Comparison of ENCODE assay signal across 24 cellular contexts in genomic region chr1:169873582-169874200, GRCh38. TPM values are rescaled to one million over a fixed set of nuclear protein-coding genes. Genes with fewer than 3 reads are reported as not detected.
DNase-seq lines count a peak whose midpoint lies in the region; TF ChIP-seq lines count a peak whose summit lies in the region.
"Had no signal": no experiment of that assay in that cellular context is flagged by ENCODE, and none has a peak within 500 bp of the region (broad histone marks: within the 10 kb centered on the region; RNA-seq: fewer than 3 reads in every experiment).

No MANE protein-coding gene starts in this region.

- H3K9me3 Mint-ChIP-seq in brain: peaks cover 5 to 21% (median 13%) of the 10 kb centered on the region in 5 experiments
- H3K9me3 Mint-ChIP-seq in activated T-helper 2 cell treated with anti-CD3 and anti-CD28 coated beads, Interferon-gamma antibody, Interleukin-2, Interleukin-4, amounts not matched to agents 10 μg/mL and 5 μg/mL and 100 μg/mL, durations not matched to agents 14 hours and 24 hours and 36 hours: peaks cover 13% of the 10 kb centered on the region
- H3K9me3 Mint-ChIP-seq: activated naive CD4-positive, alpha-beta T cell treated with anti-CD3 and anti-CD28 coated beads, Interleukin-2, amount 50 U/mL, for 24 hours; central memory CD8-positive, alpha-beta T cell had no signal

- no peak for TF ChIP-seq POLR2A in sigmoid colon (IDR thresholded peaks at IDR 0.05)

- H3K9me3 ChIP-seq in Karpas-422 (ENCODE audit: low read length): no peaks in the 10 kb centered on the region; the same call in 1 of the 2 replicates
- no peaks in the 10 kb centered on the region for H3K9me3 ChIP-seq in sigmoid colon

- H3K79me2 ChIP-seq in Karpas-422 (ENCODE audit: low read length): peaks cover 17% of the 10 kb centered on the region

- no peaks in the 10 kb centered on the region for H3K9me2 ChIP-seq in Karpas-422 (replicated peaks; ENCODE audit: insufficient read depth, low read length)

- intact Hi-C loops in sigmoid colon (cut with DNase I): no loop called here
- intact Hi-C loops in activated T-helper 2 cell treated with anti-CD3 and anti-CD28 coated beads, Interferon-gamma antibody, Interleukin-2, Interleukin-4, amounts not matched to agents 10 μg/mL and 5 μg/mL and 100 μg/mL, durations not matched to agents 14 hours and 24 hours and 36 hours (cut with micrococcal nuclease): no loop called here
- intact Hi-C loops in cardiac septum (cut with DNase I): no loop called here

- H4K20me1 ChIP-seq in Karpas-422 (ENCODE audit: insufficient read depth, low read depth, low read length): no peaks in the 10 kb centered on the region

- peaks cover 18% of the 10 kb centered on the region for H3K4me1 Mint-ChIP-seq in brain
- H3K4me1 Mint-ChIP-seq in activated T-helper 2 cell treated with anti-CD3 and anti-CD28 coated beads, Interferon-gamma antibody, Interleukin-2, Interleukin-4, amounts not matched to agents 10 μg/mL and 5 μg/mL and 100 μg/mL, durations not matched to agents 14 hours and 24 hours and 36 hours (ENCODE audit: low read depth): peaks cover 21% of the 10 kb centered on the region
- H3K4me1 Mint-ChIP-seq: GM23338 had no signal

- H3K4me3 Mint-ChIP-seq in brain: no peak overlapping the region
- H3K4me3 Mint-ChIP-seq in activated T-helper 2 cell treated with anti-CD3 and anti-CD28 coated beads, Interferon-gamma antibody, Interleukin-2, Interleukin-4, amounts not matched to agents 10 μg/mL and 5 μg/mL and 100 μg/mL, durations not matched to agents 14 hours and 24 hours and 36 hours (ENCODE audit: low read depth): no peak overlapping the region
- H3K4me3 Mint-ChIP-seq: activated naive CD4-positive, alpha-beta T cell treated with anti-CD3 and anti-CD28 coated beads, Interleukin-2, amount 50 U/mL, for 24 hours; central memory CD8-positive, alpha-beta T cell; GM23338 had no signal

- H3K9ac ChIP-seq in Karpas-422 (ENCODE audit: low read length): no peak overlapping the region

- H3K27ac Mint-ChIP-seq in brain: peak overlapping the region in 3 of 5 experiments; percentile 52 to 73 (median 67)
- H3K27ac Mint-ChIP-seq in activated T-helper 2 cell treated with anti-CD3 and anti-CD28 coated beads, Interferon-gamma antibody, Interleukin-2, Interleukin-4, amounts not matched to agents 10 μg/mL and 5 μg/mL and 100 μg/mL, durations not matched to agents 14 hours and 24 hours and 36 hours: no peak overlapping the region
- H3K27ac Mint-ChIP-seq: GM23338 had no signal

- no peak for TF ChIP-seq CTCF in brain (conservative IDR thresholded peaks at IDR 0.05)
- no peak for TF ChIP-seq CTCF in sigmoid colon (IDR thresholded peaks at IDR 0.05)

- H2AFZ ChIP-seq in Karpas-422 (ENCODE audit: low read length): no peak overlapping the region
- H2AFZ ChIP-seq: GM23338 had no signal

- H3K4me2 ChIP-seq in Karpas-422 (ENCODE audit: low read depth, low read length, poor library complexity, severe bottlenecking): peak overlapping the region; percentile 37
- H3K4me2 ChIP-seq: GM23338 had no signal

- no peaks in the 10 kb centered on the region for H3K27me3 Mint-ChIP-seq in brain
- no peaks in the 10 kb centered on the region for H3K27me3 Mint-ChIP-seq in activated T-helper 2 cell treated with anti-CD3 and anti-CD28 coated beads, Interferon-gamma antibody, Interleukin-2, Interleukin-4, amounts not matched to agents 10 μg/mL and 5 μg/mL and 100 μg/mL, durations not matched to agents 14 hours and 24 hours and 36 hours (ENCODE audit: low read depth)
- H3K27me3 Mint-ChIP-seq: activated naive CD4-positive, alpha-beta T cell treated with anti-CD3 and anti-CD28 coated beads, Interleukin-2, amount 50 U/mL, for 24 hours; central memory CD8-positive, alpha-beta T cell had no signal

- TF ChIP-seq EP300 in sigmoid colon (IDR thresholded peaks at IDR 0.05): no peak

- no peaks in the 10 kb centered on the region for H3K27me3 ChIP-seq in Karpas-422 (ENCODE audit: low read length)
- H3K27me3 ChIP-seq in sigmoid colon: no peaks in the 10 kb centered on the region
- H3K27me3 ChIP-seq: foreskin keratinocyte had no signal

- H3K4me1 ChIP-seq in Karpas-422 (ENCODE audit: low read length): peaks cover 13% of the 10 kb centered on the region
- H3K4me1 ChIP-seq in sigmoid colon: peaks cover 0 to 32% (median 18%) of the 10 kb centered on the region in 4 donors
- H3K4me1 ChIP-seq: foreskin keratinocyte had no signal

- H3K27ac ChIP-seq in Karpas-422 (ENCODE audit: low read length) (peak overlapping the region; percentile 74), sigmoid colon (peak overlapping the region in 3 of 4 donors; percentile 16 to 77 (median 54))
- H3K27ac ChIP-seq: foreskin keratinocyte, HL-60, RWPE1, SK-N-MC had no signal

- H3K36me3 Mint-ChIP-seq in brain: peaks cover 82% of the 10 kb centered on the region
- H3K36me3 Mint-ChIP-seq in activated T-helper 2 cell treated with anti-CD3 and anti-CD28 coated beads, Interferon-gamma antibody, Interleukin-2, Interleukin-4, amounts not matched to agents 10 μg/mL and 5 μg/mL and 100 μg/mL, durations not matched to agents 14 hours and 24 hours and 36 hours (ENCODE audit: low read depth): peaks cover 86% of the 10 kb centered on the region

- 65 to 90% methylated on average over 3 of the region's 3 CpGs for WGBS in sigmoid colon, 2 donors

- peaks cover 75% of the 10 kb centered on the region for H3K36me3 ChIP-seq in Karpas-422 (ENCODE audit: insufficient read depth, low read length)
- H3K36me3 ChIP-seq in sigmoid colon: peaks cover 5 to 87% (median 30%) of the 10 kb centered on the region in 4 donors

- DNase-seq in EH (ENCODE audit: low read depth): peak; percentile 52
- DNase-seq in Karpas-422: peak; percentile 64
- DNase-seq in sigmoid colon: no peak
- DNase-seq in occipital lobe (lab: John Stamatoyannopoulos, UW): no peak
- no peak for DNase-seq in activated T-helper 2 cell treated with anti-CD3 and anti-CD28 coated beads, Interferon-gamma antibody, Interleukin-2, Interleukin-4, amounts not matched to agents 10 μg/mL and 5 μg/mL and 100 μg/mL, durations not matched to agents 14 hours and 24 hours and 36 hours (ENCODE audit: low spot score)
- DNase-seq in cardiac septum (ENCODE audit: low spot score): no peak
- no peak for DNase-seq in GM19238 (ENCODE audit: insufficient read length, low spot score)
- DNase-seq: activated CD8-positive, alpha-beta memory T cell treated with anti-CD3 and anti-CD28 coated beads for 24 hours; activated T-cell treated with anti-CD3 and anti-CD28 coated beads, Interleukin-2, amount 50 U/mL, for 48 hours; anterior cingulate cortex; COR-L47; DND-41; hypothalamus; MM.1S; NCI-H1436 treated with DMSO at 0.1 percent for 48 hours; NCI-H524 had no signal

- H3K4me3 ChIP-seq in Karpas-422 (ENCODE audit: low read length) (peak overlapping the region; percentile 8; the same call in 1 of the 2 replicates), sigmoid colon (no peak overlapping the region)
- H3K4me3 ChIP-seq: GM23338, SK-N-MC had no signal

RNA-seq across cellular contexts. Expression of gene SCYL3, which starts 20.0 kb away (rescaled TPM):
- total RNA-seq in Karpas-422 (2014; rRNA removed; shearing (Covaris generic); ENCODE audit: low replicate concordance): 9.4 and 10.2 TPM in 2 replicates
- polyA plus RNA-seq in brain (ENCODE audit: insufficient read depth, low read depth, low replicate concordance) (2.4 TPM), sigmoid colon (1 to 10 TPM; 4.8 to 6.9 (median 6.5) TPM)
- total RNA-seq in sigmoid colon (10 to 100 TPM in 3 of 4 donors, 1 to 10 TPM in 1; 9.6 to 13.3 (median 12.8) TPM), occipital lobe (14.2 TPM), cardiac septum (6.7 TPM)
- 9.5 and 10.2 TPM in 2 replicates for total RNA-seq in activated T-helper 2 cell treated with anti-CD3 and anti-CD28 coated beads, Interferon-gamma antibody, Interleukin-2, Interleukin-4, amounts not matched to agents 10 μg/mL and 5 μg/mL and 100 μg/mL, durations not matched to agents 14 hours and 24 hours and 36 hours

Comparison
In these comparisons a context has a peak if more than half of its experiments do, and no peak if none do; other contexts are left out.
1. DNase-seq: peak in EH (single experiment) and Karpas-422 (single experiment); none in sigmoid colon (single experiment), occipital lobe (single experiment), activated T-helper 2 cell treated with anti-CD3 and anti-CD28 coated beads, Interferon-gamma antibody, Interleukin-2, Interleukin-4, amounts not matched to agents 10 μg/mL and 5 μg/mL and 100 μg/mL, durations not matched to agents 14 hours and 24 hours and 36 hours (single experiment), cardiac septum (single experiment) and GM19238 (single experiment).